In the genomic region with DNA sequence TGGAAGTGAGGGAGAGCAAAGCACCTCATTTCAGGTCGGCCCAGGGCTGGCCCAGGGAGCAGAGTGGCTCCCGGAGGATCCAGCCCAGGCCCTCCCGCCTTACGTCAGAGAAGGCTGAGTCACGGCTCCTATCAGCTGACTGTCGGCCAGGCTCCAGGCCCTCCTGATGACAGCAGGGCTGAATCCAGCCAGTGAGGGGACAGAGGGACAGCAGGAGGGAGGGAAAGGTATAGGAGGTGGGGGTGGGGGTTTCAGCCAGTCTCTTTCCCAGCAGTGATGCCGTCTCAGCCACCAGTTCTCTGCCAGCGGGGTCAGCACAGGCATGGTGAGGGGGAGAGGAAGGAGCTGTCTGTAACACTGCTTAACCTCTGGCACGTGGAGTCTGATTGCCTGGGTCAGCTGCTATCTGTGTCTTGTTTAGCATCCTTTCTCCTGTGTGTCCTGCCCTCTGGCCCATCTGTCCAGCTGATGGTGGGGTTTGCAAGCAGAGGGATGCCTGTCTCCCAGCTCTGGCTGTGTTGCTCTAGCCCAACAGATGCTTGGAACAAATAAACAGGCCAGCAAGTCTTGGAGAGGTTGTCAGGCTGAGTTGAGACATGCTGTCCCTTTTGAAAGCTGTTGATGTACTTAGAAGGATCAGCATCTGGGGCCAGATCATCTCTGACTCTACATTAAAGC, we compare ENCODE assay signal across 9 cellular contexts.
DNase-seq lines count a peak whose midpoint lies in the region; ATAC-seq, FAIRE-seq and TF ChIP-seq lines count a peak whose summit lies in the region.
"Had no signal": no experiment of that assay in that cellular context is flagged by ENCODE, and none has a peak within 500 bp of the region (broad histone marks: within the 10 kb centered on the region; RNA-seq: fewer than 3 reads in every experiment).

No MANE protein-coding gene starts in this region.

- peaks cover 5 to 15% (median 11%) of the 10 kb centered on the region in 4 experiments for H3K4me1 ChIP-seq in H1 (replicated peaks in 1 of 4; ENCODE audit: control insufficient read depth in 3 of 4, insufficient read depth in 4 of 4, low read length in 3 of 4)
- peaks cover 6% of the 10 kb centered on the region for H3K4me1 ChIP-seq in mesendoderm (ENCODE audit: control insufficient read depth, low read depth, low read length)

- DNase-seq in stimulated activated naive CD8-positive, alpha-beta T cell treated with anti-CD3 and anti-CD28 coated beads, Interleukin-15, amount 100 ng/mL, for 72 hours = no peak
- no peak for DNase-seq in stimulated activated naive CD8-positive, alpha-beta T cell treated with anti-CD3 and anti-CD28 coated beads, Interleukin-15, Interleukin-2, amounts not matched to agents 100 U/mL and 50 U/mL, for 24 hours
- DNase-seq in H1 (ENCODE audit: low read depth in 1 of 2, low spot score in 2 of 2) = peak in 1 of 2 experiments; percentile 67
- peak; percentile 98 for DNase-seq in mesendoderm
- peak; percentile 87 for DNase-seq in urothelium cell line (ENCODE audit: low spot score)
- no peak for DNase-seq in stimulated activated CD4-positive, alpha-beta T cell treated with anti-CD3 and anti-CD28 coated beads, Interleukin-2, amount 100 ng/mL, for 48 hours
- DNase-seq in activated effector memory CD4-positive, alpha-beta T cell treated with anti-CD3 and anti-CD28 coated beads, Interleukin-2, amount 50 U/mL, for 16 hours = no peak
- no peak for DNase-seq in OCI-M2 (lab: John Stamatoyannopoulos, UW; ENCODE audit: unreplicated experiment)

- ATAC-seq in stimulated activated naive CD8-positive, alpha-beta T cell treated with anti-CD3 and anti-CD28 coated beads, Interleukin-15, amount 100 ng/mL, for 72 hours = peak; percentile 29
- ATAC-seq in stimulated activated naive CD8-positive, alpha-beta T cell treated with anti-CD3 and anti-CD28 coated beads, Interleukin-15, Interleukin-2, amounts not matched to agents 100 U/mL and 50 U/mL, for 24 hours = no peak

- H3K27me3 ChIP-seq in H1 (replicated peaks in 1 of 4; ENCODE audit: control insufficient read depth in 3 of 4, extremely low read depth in 1 of 4, insufficient read depth in 3 of 4, low read length in 3 of 4) (peaks cover 0 to 7% (median 1%) of the 10 kb centered on the region in 4 experiments; a peak in 2 of 7 replicates), mesendoderm (ENCODE audit: insufficient read depth, low read length, poor library complexity) (no peaks in the 10 kb centered on the region)
- H3K27me3 ChIP-seq: BLaER1 treated with 17β-estradiol and CSF1 and Interleukin-3, amounts not matched to agents 10 nM and 100 nM had no signal

- H3K23ac ChIP-seq in H1 (ENCODE audit: insufficient read length) (no peak overlapping the region), mesendoderm (ENCODE audit: low read length) (no peak overlapping the region)

- H4K20me1 ChIP-seq in H1 (replicated peaks in 1 of 2; ENCODE audit: control insufficient read depth in 1 of 2, insufficient read depth in 2 of 2, low read length in 2 of 2) = no peaks in the 10 kb centered on the region
- H4K20me1 ChIP-seq: BLaER1 treated with 17β-estradiol and CSF1 and Interleukin-3, amounts not matched to agents 10 nM and 100 nM had no signal

- H3K4me3 ChIP-seq in H1 (ENCODE audit: extremely low read depth in 1 of 4, insufficient read depth in 2 of 4, low read depth in 3 of 4, low read length in 4 of 4) (no peak overlapping the region), mesendoderm (ENCODE audit: low read length) (no peak overlapping the region)
- H3K4me3 ChIP-seq: BLaER1 treated with 17β-estradiol and CSF1 and Interleukin-3, amounts not matched to agents 10 nM and 100 nM had no signal

- H3K27me3 Mint-ChIP-seq in stimulated activated naive CD8-positive, alpha-beta T cell treated with anti-CD3 and anti-CD28 coated beads, Interleukin-15, amount 100 ng/mL, for 72 hours = no peaks in the 10 kb centered on the region

- H3K9ac ChIP-seq in H1 (replicated peaks in 1 of 4; ENCODE audit: extremely low read depth in 1 of 4, low read depth in 3 of 4, low read length in 3 of 4) (no peak overlapping the region; a peak in 1 of 7 replicates), mesendoderm (ENCODE audit: low read length) (peak overlapping the region; percentile 31)
- H3K9ac ChIP-seq: BLaER1 treated with 17β-estradiol and CSF1 and Interleukin-3, amounts not matched to agents 10 nM and 100 nM had no signal

- TF ChIP-seq CTCF in H1 (IDR thresholded peaks at IDR 0.05; ENCODE audit: control extremely low read depth in 1 of 3, insufficient read depth in 1 of 3, low read depth in 1 of 3, low read length in 3 of 3) = no peak

- WGBS in H1 (ENCODE audit: extremely low coverage in 1 of 2, insufficient coverage in 1 of 2, insufficient read length in 1 of 2, insufficient replicate concordance in 2 of 2, low coverage in 1 of 2, low lambda C conversion rate in 2 of 2, missing lambda C conversion rate in 1 of 2), 2 experiments = 56% methylated on average over 9 of the region's 9 CpGs; no CpG with 5 or more reads in 1 of the 2 experiments
- WGBS in mesendoderm (ENCODE audit: extremely low coverage, insufficient coverage, low lambda C conversion rate) = no CpG with 5 or more reads among the region's 9 CpGs

- H3K79me2 ChIP-seq in H1 (ENCODE audit: control insufficient read depth in 1 of 2, insufficient read depth in 2 of 2, low read length in 2 of 2) (no peaks in the 10 kb centered on the region), mesendoderm (ENCODE audit: control insufficient read depth, insufficient read depth, low read length) (no peaks in the 10 kb centered on the region)

- H3K27ac Mint-ChIP-seq in stimulated activated naive CD8-positive, alpha-beta T cell treated with anti-CD3 and anti-CD28 coated beads, Interleukin-15, amount 100 ng/mL, for 72 hours = no peak overlapping the region

- H3K27ac ChIP-seq in H1 (ENCODE audit: low read depth, low read length) (no peak overlapping the region), mesendoderm (ENCODE audit: low read depth, low read length) (no peak overlapping the region)
- H3K27ac ChIP-seq: BLaER1 treated with 17β-estradiol and CSF1 and Interleukin-3, amounts not matched to agents 10 nM and 100 nM had no signal

- H3K14ac ChIP-seq in H1 (ENCODE audit: insufficient read length) = no peak overlapping the region

- peak overlapping the region; percentile 82; the same call in 1 of the 2 replicates for H2AFZ ChIP-seq in H1 (ENCODE audit: low read length)

- no peaks in the 10 kb centered on the region for H3K4me1 Mint-ChIP-seq in stimulated activated naive CD8-positive, alpha-beta T cell treated with anti-CD3 and anti-CD28 coated beads, Interleukin-15, amount 100 ng/mL, for 72 hours

- POLR2A ChIA-PET in H1 (lab: Charles Lee; ENCODE audit: partially characterized antibody) = interaction anchor here (1.2 kb wide), 1 partner anchor 14 kb away, joined by 4 read pairs; no protein-coding TSS in a partner anchor

- no peak overlapping the region; the same call in 1 of the 2 replicates for H3K18ac ChIP-seq in H1 (ENCODE audit: extremely low read depth, low read length)
- H3K18ac ChIP-seq in mesendoderm (ENCODE audit: low read length) = peak overlapping the region; percentile 77

- H3K4ac ChIP-seq in H1 (replicated peaks; ENCODE audit: insufficient read length, low read depth, low read length) = no peak overlapping the region
- no peak overlapping the region for H3K4ac ChIP-seq in mesendoderm (ENCODE audit: low read depth, low read length)

- H3K56ac ChIP-seq in H1 (replicated peaks; ENCODE audit: insufficient read length, low read depth, low read length) (no peak overlapping the region), mesendoderm (ENCODE audit: low read length) (peak overlapping the region; percentile 72)

- H4K91ac ChIP-seq in H1 (replicated peaks; ENCODE audit: insufficient read length, low read length) = peak overlapping the region; percentile 4

- no peaks in the 10 kb centered on the region for H3K36me3 ChIP-seq in H1 (ENCODE audit: control insufficient read depth in 2 of 4, insufficient read depth in 4 of 4, low read length in 3 of 4)
- H3K36me3 ChIP-seq in mesendoderm (ENCODE audit: control insufficient read depth, insufficient read depth, low read length) = no peaks in the 10 kb centered on the region
- H3K36me3 ChIP-seq: BLaER1 treated with 17β-estradiol and CSF1 and Interleukin-3, amounts not matched to agents 10 nM and 100 nM had no signal

- H3K23me2 ChIP-seq in H1 (ENCODE audit: low read depth, low read length) = no peaks in the 10 kb centered on the region; the same call in 1 of the 2 replicates

- H3K79me1 ChIP-seq in H1 (ENCODE audit: low read depth, low read length) = no peaks in the 10 kb centered on the region
- no peaks in the 10 kb centered on the region for H3K79me1 ChIP-seq in mesendoderm (ENCODE audit: low read length)

- FAIRE-seq in H1 (lab: Jason Lieb, UNC) = no peak
- FAIRE-seq in urothelium cell line (lab: Jason Lieb, UNC) = no peak

- H2BK120ac ChIP-seq in H1 (replicated peaks; ENCODE audit: low read depth, low read length) = no peak overlapping the region
- no peak overlapping the region for H2BK120ac ChIP-seq in mesendoderm (ENCODE audit: low read depth, low read length)

- TF ChIP-seq RAD21 in H1 (IDR thresholded peaks at IDR 0.05 in 1 of 2, conservative IDR thresholded peaks at IDR 0.05 in 1 of 2; ENCODE audit: low read depth in 2 of 2, low read length in 2 of 2) = no peak

- H3K4me2 ChIP-seq in H1 (ENCODE audit: insufficient read depth in 1 of 2, low read depth in 2 of 2, low read length in 2 of 2) = no peak overlapping the region; a peak in 2 of 4 replicates
- no peak overlapping the region for H3K4me2 ChIP-seq in mesendoderm (ENCODE audit: low read length)

- no peaks in the 10 kb centered on the region for H3K9me3 ChIP-seq in H1 (ENCODE audit: insufficient read depth in 2 of 2, low read depth in 1 of 2, low read length in 1 of 2)

- 0 out of 2 replicates have a peak overlapping the region, but pooled peaks have one; percentile 13 for H2BK15ac ChIP-seq in H1 (ENCODE audit: low read length)
- H2BK15ac ChIP-seq in mesendoderm (replicated peaks; ENCODE audit: low read depth) = no peak overlapping the region

- 0 out of 2 replicates have a peak overlapping the region, but pooled peaks have one; percentile 44 for H2BK12ac ChIP-seq in H1 (ENCODE audit: low read depth, low read length)

- CTCF ChIA-PET in H1 (lab: Charles Lee; ENCODE audit: partially characterized antibody) = interaction anchor here (0.7 to 1.7 kb wide), 3 partner anchors 9 to 641 kb away, joined by 3 to 7 read pairs (median 3); no protein-coding TSS in a partner anchor

- H4K8ac ChIP-seq in H1 (ENCODE audit: extremely low read depth, insufficient read depth, low read length) (no peak overlapping the region), mesendoderm (ENCODE audit: low read depth, low read length) (no peak overlapping the region)

- no peaks in the 10 kb centered on the region for H3K9me3 Mint-ChIP-seq in stimulated activated naive CD8-positive, alpha-beta T cell treated with anti-CD3 and anti-CD28 coated beads, Interleukin-15, amount 100 ng/mL, for 72 hours

- no peak overlapping the region for H4K5ac ChIP-seq in H1 (ENCODE audit: insufficient read length, low read depth, low read length)
- H4K5ac ChIP-seq in mesendoderm (ENCODE audit: low read length) = no peak overlapping the region

- H2BK5ac ChIP-seq in H1 (ENCODE audit: low read depth, low read length) = no peak overlapping the region
- H2BK5ac ChIP-seq in mesendoderm (ENCODE audit: low read length) = no peak overlapping the region

- H3K4me3 Mint-ChIP-seq in stimulated activated naive CD8-positive, alpha-beta T cell treated with anti-CD3 and anti-CD28 coated beads, Interleukin-15, amount 100 ng/mL, for 72 hours = no peak overlapping the region

- H2BK20ac ChIP-seq in H1 (ENCODE audit: low read length) = 0 out of 2 replicates have a peak overlapping the region, but pooled peaks have one; percentile 4

- H2AK5ac ChIP-seq in H1 (ENCODE audit: low read depth, low read length) = no peak overlapping the region
- no peak overlapping the region for H2AK5ac ChIP-seq in mesendoderm (ENCODE audit: low read length)

- no peak; a peak in 1 of 3 replicates for TF ChIP-seq EP300 in H1 (IDR thresholded peaks at IDR 0.05; ENCODE audit: borderline replicate concordance in 1 of 2, low read depth in 2 of 2, low read length in 2 of 2)

- TF ChIP-seq POLR2A in H1 (IDR thresholded peaks at IDR 0.05; ENCODE audit: control extremely low read depth in 1 of 2, low read depth in 2 of 2, low read length in 2 of 2) = no peak

Comparison
In these comparisons a context has a peak if more than half of its experiments do, and no peak if none do; other contexts are left out.
1. DNase-seq: peak in mesendoderm (single experiment) and urothelium cell line (single experiment); none in stimulated activated naive CD8-positive, alpha-beta T cell treated with anti-CD3 and anti-CD28 coated beads, Interleukin-15, amount 100 ng/mL, for 72 hours (0 of 2), stimulated activated naive CD8-positive, alpha-beta T cell treated with anti-CD3 and anti-CD28 coated beads, Interleukin-15, Interleukin-2, amounts not matched to agents 100 U/mL and 50 U/mL, for 24 hours (single experiment), stimulated activated CD4-positive, alpha-beta T cell treated with anti-CD3 and anti-CD28 coated beads, Interleukin-2, amount 100 ng/mL, for 48 hours (0 of 2), activated effector memory CD4-positive, alpha-beta T cell treated with anti-CD3 and anti-CD28 coated beads, Interleukin-2, amount 50 U/mL, for 16 hours (single experiment) and OCI-M2 (single experiment).